ENCODE assay signal across 1 cellular context in the genomic region with DNA sequence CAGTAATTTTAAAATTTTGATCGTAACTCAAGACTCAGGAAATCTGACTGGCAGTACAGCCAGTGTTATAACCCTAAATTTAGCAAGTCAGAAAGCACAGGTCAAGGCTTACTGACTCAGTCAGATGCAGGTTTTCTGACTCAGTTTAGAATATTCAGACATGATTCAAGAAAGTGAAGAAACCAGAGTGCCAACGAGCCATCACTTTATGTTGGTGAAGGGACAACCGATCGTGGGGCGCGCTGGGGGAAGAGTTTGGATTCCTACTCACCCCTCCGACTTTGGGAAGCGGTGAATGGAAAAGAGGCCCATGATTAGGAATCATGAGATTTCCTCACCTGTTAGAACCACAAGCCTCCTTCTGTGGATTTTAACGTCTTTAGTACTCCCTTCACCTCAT.
TF ChIP-seq lines count a peak whose summit lies in the region.

No MANE protein-coding gene starts in this region.

TF ChIP-seq in GM12878, 131 proteins besides CTCF, POLR2A, EP300 and RAD21:
- TF ChIP-seq RUNX3 (IDR thresholded peaks at IDR 0.05; ENCODE audit: low read length) (peak; percentile 3; the same call in 1 of the 2 replicates), JUND (IDR thresholded peaks at IDR 0.05; ENCODE audit: low read depth, low read length) (no peak), ETV6 (conservative IDR thresholded peaks at IDR 0.05 in 1 of 2, IDR thresholded peaks at IDR 0.05 in 1 of 2; ENCODE audit: borderline replicate concordance in 1 of 2, low read depth in 1 of 2) (no peak), CHD2 (IDR thresholded peaks at IDR 0.05; ENCODE audit: borderline replicate concordance, low read depth, low read length) (no peak), FOXM1 (IDR thresholded peaks at IDR 0.05; ENCODE audit: low read depth, low read length) (no peak)
- TF ChIP-seq, protein P1, sequence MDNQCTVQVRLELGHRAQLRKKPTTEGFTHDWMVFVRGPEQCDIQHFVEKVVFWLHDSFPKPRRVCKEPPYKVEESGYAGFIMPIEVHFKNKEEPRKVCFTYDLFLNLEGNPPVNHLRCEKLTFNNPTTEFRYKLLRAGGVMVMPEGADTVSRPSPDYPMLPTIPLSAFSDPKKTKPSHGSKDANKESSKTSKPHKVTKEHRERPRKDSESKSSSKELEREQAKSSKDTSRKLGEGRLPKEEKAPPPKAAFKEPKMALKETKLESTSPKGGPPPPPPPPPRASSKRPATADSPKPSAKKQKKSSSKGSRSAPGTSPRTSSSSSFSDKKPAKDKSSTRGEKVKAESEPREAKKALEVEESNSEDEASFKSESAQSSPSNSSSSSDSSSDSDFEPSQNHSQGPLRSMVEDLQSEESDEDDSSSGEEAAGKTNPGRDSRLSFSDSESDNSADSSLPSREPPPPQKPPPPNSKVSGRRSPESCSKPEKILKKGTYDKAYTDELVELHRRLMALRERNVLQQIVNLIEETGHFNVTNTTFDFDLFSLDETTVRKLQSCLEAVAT (IDR thresholded peaks at IDR 0.05) = peak; percentile 95
